In genomic region chr22:29766632-29767288, GRCh38 we compare ENCODE assay signal across 8 cellular contexts. TPM values are rescaled to one million over a fixed set of nuclear protein-coding genes. Genes with fewer than 3 reads are reported as not detected.
DNase-seq lines count a peak whose midpoint lies in the region; ATAC-seq and TF ChIP-seq lines count a peak whose summit lies in the region.

Gene ZMAT5, minus strand, starts transcription at chr22:29767007. Its CDS starts 18,463 bp downstream, at chr22:29748544.

- ATAC-seq in HG02642 (IDR thresholded peaks at IDR 0.05; ENCODE audit: poor library complexity, unreplicated experiment) (peak; percentile 93), thoracic aorta (ENCODE audit: insufficient number of reproducible peaks, low FRiP score, low read depth) (peak; percentile 99)
- ATAC-seq in activated naive CD8-positive, alpha-beta T cell treated with anti-CD3 and anti-CD28 coated beads, Interleukin-2, amount 10 ng/mL, durations not matched to agents 7 days and 5 days (ENCODE audit: low read depth) = peak; percentile 97

- peak within 1 kb of the TSS; percentile 79 for H3K9ac ChIP-seq in SU-DHL-6 (ENCODE audit: low read length)

- H3K4me2 ChIP-seq in SU-DHL-6 (ENCODE audit: low read depth, low read length, poor library complexity, severe bottlenecking) = peak within 1 kb of the TSS; percentile 69
- H3K4me2 ChIP-seq in osteoblast (ENCODE audit: insufficient read depth, low read length) = peak within 1 kb of the TSS; percentile 85

- peak within 1 kb of the TSS; percentile 90 for H3K27ac Mint-ChIP-seq in activated naive CD8-positive, alpha-beta T cell treated with anti-CD3 and anti-CD28 coated beads, Interleukin-2, amount 10 ng/mL, durations not matched to agents 7 days and 5 days
- peak within 1 kb of the TSS; percentile 99 for H3K27ac Mint-ChIP-seq in glutamatergic neuron (ENCODE audit: unreplicated experiment)

- H2AFZ ChIP-seq in SU-DHL-6 (ENCODE audit: low read depth, low read length, severe bottlenecking) (peak within 1 kb of the TSS; percentile 72), osteoblast (ENCODE audit: low read length) (peak within 1 kb of the TSS; percentile 98)

- H3K36me3 Mint-ChIP-seq in activated naive CD8-positive, alpha-beta T cell treated with anti-CD3 and anti-CD28 coated beads, Interleukin-2, amount 10 ng/mL, durations not matched to agents 7 days and 5 days = peaks cover 18% of the 10 kb centered on the region
- H3K36me3 Mint-ChIP-seq in glutamatergic neuron (ENCODE audit: unreplicated experiment) = no peaks in the 10 kb centered on the region

- H3K27me3 Mint-ChIP-seq in activated naive CD8-positive, alpha-beta T cell treated with anti-CD3 and anti-CD28 coated beads, Interleukin-2, amount 10 ng/mL, durations not matched to agents 7 days and 5 days = no peaks in the 10 kb centered on the region
- peaks cover 3% of the 10 kb centered on the region for H3K27me3 Mint-ChIP-seq in glutamatergic neuron (ENCODE audit: unreplicated experiment)

- H3K9me3 ChIP-seq in SU-DHL-6 (ENCODE audit: insufficient read depth, low read length) (no peaks in the 10 kb centered on the region), osteoblast (ENCODE audit: low read depth, low read length) (no peaks in the 10 kb centered on the region), thoracic aorta (no peaks in the 10 kb centered on the region)

- no peaks in the 10 kb centered on the region for H3F3A ChIP-seq in SU-DHL-6 (ENCODE audit: insufficient read depth)

- peak; percentile 99 for DNase-seq in GM10248 (ENCODE audit: extremely low spot score)
- DNase-seq in NCI-H128 (lab: John Stamatoyannopoulos, UW; ENCODE audit: unreplicated experiment) = peak; percentile 91
- peak; percentile 86 for DNase-seq in activated naive CD8-positive, alpha-beta T cell treated with anti-CD3 and anti-CD28 coated beads, Interleukin-2, amount 10 ng/mL, durations not matched to agents 7 days and 5 days
- peak; percentile 91 for DNase-seq in glutamatergic neuron
- peak; percentile 98 for DNase-seq in osteoblast (ENCODE audit: insufficient read length, low spot score, missing footprints)
- peak; percentile 82 for DNase-seq in thoracic aorta (ENCODE audit: low spot score)

- H3K4me1 Mint-ChIP-seq in activated naive CD8-positive, alpha-beta T cell treated with anti-CD3 and anti-CD28 coated beads, Interleukin-2, amount 10 ng/mL, durations not matched to agents 7 days and 5 days = peaks cover 24% of the 10 kb centered on the region
- H3K4me1 Mint-ChIP-seq in glutamatergic neuron (ENCODE audit: low read depth, unreplicated experiment) = peaks cover 9% of the 10 kb centered on the region

- H3K27me3 ChIP-seq in SU-DHL-6 (ENCODE audit: low read length) (no peaks in the 10 kb centered on the region), osteoblast (ENCODE audit: insufficient read depth, low read length) (no peaks in the 10 kb centered on the region), thoracic aorta (replicated peaks; ENCODE audit: insufficient read depth) (no peaks in the 10 kb centered on the region)

- peak within 1 kb of the TSS; percentile 58 for H3K27ac ChIP-seq in SU-DHL-6 (ENCODE audit: low read depth, low read length)
- peak within 1 kb of the TSS; percentile 80 for H3K27ac ChIP-seq in osteoblast (ENCODE audit: low read depth, low read length)
- H3K27ac ChIP-seq in thoracic aorta = peak within 1 kb of the TSS; percentile 55 to 73

- no peaks in the 10 kb centered on the region for H3K9me3 Mint-ChIP-seq in activated naive CD8-positive, alpha-beta T cell treated with anti-CD3 and anti-CD28 coated beads, Interleukin-2, amount 10 ng/mL, durations not matched to agents 7 days and 5 days
- H3K9me3 Mint-ChIP-seq in glutamatergic neuron (ENCODE audit: unreplicated experiment) = peaks cover 3% of the 10 kb centered on the region

- H4K20me1 ChIP-seq in SU-DHL-6 (ENCODE audit: low read depth, low read length) = no peaks in the 10 kb centered on the region
- H4K20me1 ChIP-seq in osteoblast (ENCODE audit: insufficient read depth, low read length) = peaks cover 5% of the 10 kb centered on the region

- H3K36me3 ChIP-seq in SU-DHL-6 (ENCODE audit: low read length) (0 out of 2 replicates have a peak, but pooled peaks cover 2% of the 10 kb centered on the region), osteoblast (ENCODE audit: insufficient read depth, low read length) (peaks cover 20% of the 10 kb centered on the region), thoracic aorta (peaks cover 19% of the 10 kb centered on the region)

- CTCF ChIA-PET in GM10248 (lab: Yijun Ruan, JAX) = interaction anchor here (1.6 to 1.8 kb wide), 2 partner anchors 11 to 238 kb away, joined by 4 to 7 read pairs; no protein-coding TSS in a partner anchor

- H3K4me3 ChIP-seq in SU-DHL-6 (ENCODE audit: insufficient read depth, low read length, poor library complexity, severe bottlenecking) (peak within 1 kb of the TSS; percentile 88), osteoblast (ENCODE audit: insufficient read depth, low read length) (peak within 1 kb of the TSS; percentile 81), thoracic aorta (peak within 1 kb of the TSS; percentile 87)

- TF ChIP-seq CTCF in GM10248 (IDR thresholded peaks at IDR 0.05; ENCODE audit: control extremely low read depth, extremely low read depth, low read depth, missing control alignments) (no peak), SU-DHL-6 (IDR thresholded peaks at IDR 0.05; ENCODE audit: insufficient read depth, low read length, poor library complexity, severe bottlenecking) (no peak), glutamatergic neuron (IDR thresholded peaks at IDR 0.05; ENCODE audit: partially characterized antibody, unreplicated experiment) (no peak), osteoblast (IDR thresholded peaks at IDR 0.05; ENCODE audit: extremely low read depth, low read depth, low read length) (no peak), thoracic aorta (IDR thresholded peaks at IDR 0.05) (no peak)

- H3K4me1 ChIP-seq in osteoblast (ENCODE audit: insufficient read depth, low read length) (peaks cover 16% of the 10 kb centered on the region), thoracic aorta (ENCODE audit: control insufficient read depth in 1 of 2, low read depth in 2 of 2) (peaks cover 13 to 22% of the 10 kb centered on the region in 2 donors)

- H3K4me3 Mint-ChIP-seq in activated naive CD8-positive, alpha-beta T cell treated with anti-CD3 and anti-CD28 coated beads, Interleukin-2, amount 10 ng/mL, durations not matched to agents 7 days and 5 days = peak within 1 kb of the TSS; percentile 91
- H3K4me3 Mint-ChIP-seq in glutamatergic neuron (ENCODE audit: unreplicated experiment) = peak within 1 kb of the TSS; percentile 99

- POLR2A ChIA-PET in GM10248 (lab: Yijun Ruan, JAX) = no interaction called here
- POLR2A ChIA-PET in activated naive CD8-positive, alpha-beta T cell treated with anti-CD3 and anti-CD28 coated beads, Interleukin-2, amount 10 ng/mL, durations not matched to agents 7 days and 5 days (lab: Charles Lee) = interaction anchor here (0.6 to 1.6 kb wide), 5 partner anchors 15 to 383 kb away, joined by 3 to 5 read pairs (median 4); partner anchors contain the start of genes ASCC2 and MTMR3

- no peaks in the 10 kb centered on the region for H3K9me2 ChIP-seq in SU-DHL-6 (replicated peaks; ENCODE audit: insufficient read depth, low read length)

- H3K79me2 ChIP-seq in SU-DHL-6 (ENCODE audit: insufficient read depth, low read length) (peaks cover 25% of the 10 kb centered on the region), osteoblast (ENCODE audit: insufficient read depth, low read length) (peaks cover 45% of the 10 kb centered on the region)

RNA-seq across cellular contexts. Expression of gene ZMAT5, which starts in this region (rescaled TPM):
- 10 to 100 TPM; 19.4 to 20.6 TPM for total RNA-seq in activated naive CD8-positive, alpha-beta T cell treated with anti-CD3 and anti-CD28 coated beads, Interleukin-2, amount 10 ng/mL, durations not matched to agents 7 days and 5 days
- total RNA-seq in glutamatergic neuron (ENCODE audit: unreplicated experiment) (16.9 TPM), osteoblast (13.0 and 15.6 TPM in 2 replicates), thoracic aorta (10 to 100 TPM; 11.0 to 26.8 TPM)

Comparison
In these comparisons a context has a peak if more than half of its experiments do, and no peak if none do; other contexts are left out.
1. Peak in every context shown above with its lines: DNase-seq, ATAC-seq, H3K4me3 ChIP-seq and H3K27ac ChIP-seq.